14 cellular contexts compared by ENCODE assay signal in genomic region chr12:63909746-63910145, GRCh38.
DNase-seq lines count a peak whose midpoint lies in the region; ATAC-seq and TF ChIP-seq lines count a peak whose summit lies in the region.
"Had no signal": no experiment of that assay in that cellular context is flagged by ENCODE, and none has a peak within 500 bp of the region (broad histone marks: within the 10 kb centered on the region; RNA-seq: fewer than 3 reads in every experiment).

No MANE protein-coding gene starts in this region.

- H3K4me3 ChIP-seq in mammary epithelial cell (replicated peaks in 1 of 3; ENCODE audit: insufficient read depth in 1 of 3, low read depth in 2 of 3, low read length in 3 of 3) (no peak overlapping the region), upper lobe of right lung (no peak overlapping the region)
- H3K4me3 ChIP-seq: GM12878 had no signal

- H3K27me3 ChIP-seq in mammary epithelial cell (ENCODE audit: insufficient read depth, low read length) (no peaks in the 10 kb centered on the region), upper lobe of right lung (no peaks in the 10 kb centered on the region)

- H4K20me1 ChIP-seq in mammary epithelial cell (ENCODE audit: insufficient read depth, low read length): no peaks in the 10 kb centered on the region

- intact Hi-C loops in MCF 10A (cut with micrococcal nuclease): no loop called here
- intact Hi-C loops in mammary epithelial cell (cut with micrococcal nuclease): no loop called here
- intact Hi-C loops in upper lobe of right lung (cut with DNase I): no loop called here

- dilution Hi-C loops in mammary epithelial cell (cut with HindIII; ENCODE audit: low sequenced_read_pairs): loop anchor here (5.0 kb wide), 1 partner anchor 57 kb away; no protein-coding TSS in a partner anchor

- no peaks in the 10 kb centered on the region for H3K27me3 Mint-ChIP-seq in MCF 10A (ENCODE audit: insufficient read depth, unreplicated experiment)
- H3K27me3 Mint-ChIP-seq in glutamatergic neuron (ENCODE audit: unreplicated experiment): peaks cover 2% of the 10 kb centered on the region
- H3K27me3 Mint-ChIP-seq: B cell; CD4-positive, alpha-beta T cell had no signal

- no peak overlapping the region for H2AFZ ChIP-seq in mammary epithelial cell (ENCODE audit: low read depth, low read length)

- WGBS in mammary epithelial cell (ENCODE audit: low coverage, missing lambda C conversion rate): 33% methylated on average over 1 of the region's 1 CpG

- H3K27ac ChIP-seq in mammary epithelial cell (ENCODE audit: insufficient read depth, low read depth, low read length): no peak overlapping the region
- no peak overlapping the region for H3K27ac ChIP-seq in upper lobe of right lung

- H3K4me3 Mint-ChIP-seq in MCF 10A (ENCODE audit: unreplicated experiment) (no peak overlapping the region), glutamatergic neuron (ENCODE audit: unreplicated experiment) (peak overlapping the region; percentile 23)
- H3K4me3 Mint-ChIP-seq: B cell; CD4-positive, alpha-beta T cell had no signal

- CTCF ChIA-PET in MCF 10A (lab: Yijun Ruan, JAX) (no interaction called here), mammary epithelial cell (lab: Charles Lee; ENCODE audit: low non-redundant PET) (no interaction called here)

- no peak for TF ChIP-seq CTCF in MCF 10A (IDR thresholded peaks at IDR 0.05; ENCODE audit: unreplicated experiment)
- no peak for TF ChIP-seq CTCF in mammary epithelial cell (conservative IDR thresholded peaks at IDR 0.05 in 1 of 2, IDR thresholded peaks at IDR 0.05 in 1 of 2; ENCODE audit: extremely low read depth in 1 of 2, insufficient read depth in 1 of 2, low read depth in 1 of 2, low read length in 2 of 2)
- TF ChIP-seq CTCF in glutamatergic neuron (IDR thresholded peaks at IDR 0.05; ENCODE audit: partially characterized antibody, unreplicated experiment): no peak
- TF ChIP-seq CTCF in upper lobe of right lung (IDR thresholded peaks at IDR 0.05): no peak

- DNase-seq in MCF 10A (ENCODE audit: unreplicated experiment) (no peak), mammary epithelial cell (no peak), NCI-H69 (lab: John Stamatoyannopoulos, UW) (peak; percentile 71), glutamatergic neuron (no peak), upper lobe of right lung (no peak)
- no peak for DNase-seq in stimulated activated CD4-positive, alpha-beta T cell treated with anti-CD3 and anti-CD28 coated beads, Interleukin-15, amount 100 ng/mL, for 24 hours
- DNase-seq: C1 segment of cervical spinal cord; CD4-positive, alpha-beta T cell; DMS79; HCEC 1CT had no signal

- H3K4me2 ChIP-seq in mammary epithelial cell (ENCODE audit: insufficient read depth, low read depth, low read length): no peak overlapping the region

- H3K9ac ChIP-seq in mammary epithelial cell (ENCODE audit: insufficient read depth, low read length): no peak overlapping the region

- no TSS peak for BruUV-seq in MCF 10A (replicated peaks; lab: Mats Ljungman, UMichigan)
- no TSS peak for BruUV-seq in mammary epithelial cell (replicated peaks; lab: Mats Ljungman, UMichigan)

- H3K9me3 Mint-ChIP-seq in MCF 10A (ENCODE audit: unreplicated experiment): no peaks in the 10 kb centered on the region
- H3K9me3 Mint-ChIP-seq in glutamatergic neuron (ENCODE audit: unreplicated experiment): no peaks in the 10 kb centered on the region

- H3K27ac Mint-ChIP-seq in MCF 10A (ENCODE audit: low read depth, unreplicated experiment): peak overlapping the region; percentile 78
- peak overlapping the region; percentile 52 for H3K27ac Mint-ChIP-seq in glutamatergic neuron (ENCODE audit: unreplicated experiment)
- H3K27ac Mint-ChIP-seq: B cell; CD4-positive, alpha-beta T cell had no signal

- H3K4me1 Mint-ChIP-seq in MCF 10A (ENCODE audit: insufficient read depth, unreplicated experiment) (peaks cover 35% of the 10 kb centered on the region), glutamatergic neuron (ENCODE audit: low read depth, unreplicated experiment) (peaks cover 34% of the 10 kb centered on the region)
- H3K4me1 Mint-ChIP-seq: B cell had no signal

- H3K36me3 ChIP-seq in mammary epithelial cell (ENCODE audit: insufficient read depth, low read length) (no peaks in the 10 kb centered on the region), upper lobe of right lung (no peaks in the 10 kb centered on the region)

- POLR2A ChIA-PET in MCF 10A (lab: Yijun Ruan, JAX): interaction anchor here (2.7 kb wide), 1 partner anchor 8 kb away, joined by 12 read pairs; no protein-coding TSS in a partner anchor

- H3K79me2 ChIP-seq in mammary epithelial cell (ENCODE audit: insufficient read depth, low read length): peaks cover 91% of the 10 kb centered on the region

- H3K4me1 ChIP-seq in mammary epithelial cell (ENCODE audit: insufficient read depth, low read length): peaks cover 15% of the 10 kb centered on the region
- H3K4me1 ChIP-seq in upper lobe of right lung: peaks cover 4% of the 10 kb centered on the region

- ATAC-seq in GM21381 (IDR thresholded peaks at IDR 0.05; ENCODE audit: unreplicated experiment) (no peak), upper lobe of right lung (no peak), GM18498 (IDR thresholded peaks at IDR 0.05; ENCODE audit: unreplicated experiment) (no peak)
- ATAC-seq: GM12878 had no signal

- in situ Hi-C loops in mammary epithelial cell (cut with MboI; ENCODE audit: low sequenced_read_pairs in 2 of 2): no loop called here

- no peaks in the 10 kb centered on the region for H3K9me3 ChIP-seq in mammary epithelial cell (replicated peaks; ENCODE audit: insufficient read depth, low read length)
- no peaks in the 10 kb centered on the region for H3K9me3 ChIP-seq in upper lobe of right lung

- H3K36me3 Mint-ChIP-seq in MCF 10A (ENCODE audit: insufficient read depth, unreplicated experiment) (no peaks in the 10 kb centered on the region), glutamatergic neuron (ENCODE audit: unreplicated experiment) (peaks cover 5% of the 10 kb centered on the region)
